ENCODE assay signal across 12 cellular contexts in the genomic region with DNA sequence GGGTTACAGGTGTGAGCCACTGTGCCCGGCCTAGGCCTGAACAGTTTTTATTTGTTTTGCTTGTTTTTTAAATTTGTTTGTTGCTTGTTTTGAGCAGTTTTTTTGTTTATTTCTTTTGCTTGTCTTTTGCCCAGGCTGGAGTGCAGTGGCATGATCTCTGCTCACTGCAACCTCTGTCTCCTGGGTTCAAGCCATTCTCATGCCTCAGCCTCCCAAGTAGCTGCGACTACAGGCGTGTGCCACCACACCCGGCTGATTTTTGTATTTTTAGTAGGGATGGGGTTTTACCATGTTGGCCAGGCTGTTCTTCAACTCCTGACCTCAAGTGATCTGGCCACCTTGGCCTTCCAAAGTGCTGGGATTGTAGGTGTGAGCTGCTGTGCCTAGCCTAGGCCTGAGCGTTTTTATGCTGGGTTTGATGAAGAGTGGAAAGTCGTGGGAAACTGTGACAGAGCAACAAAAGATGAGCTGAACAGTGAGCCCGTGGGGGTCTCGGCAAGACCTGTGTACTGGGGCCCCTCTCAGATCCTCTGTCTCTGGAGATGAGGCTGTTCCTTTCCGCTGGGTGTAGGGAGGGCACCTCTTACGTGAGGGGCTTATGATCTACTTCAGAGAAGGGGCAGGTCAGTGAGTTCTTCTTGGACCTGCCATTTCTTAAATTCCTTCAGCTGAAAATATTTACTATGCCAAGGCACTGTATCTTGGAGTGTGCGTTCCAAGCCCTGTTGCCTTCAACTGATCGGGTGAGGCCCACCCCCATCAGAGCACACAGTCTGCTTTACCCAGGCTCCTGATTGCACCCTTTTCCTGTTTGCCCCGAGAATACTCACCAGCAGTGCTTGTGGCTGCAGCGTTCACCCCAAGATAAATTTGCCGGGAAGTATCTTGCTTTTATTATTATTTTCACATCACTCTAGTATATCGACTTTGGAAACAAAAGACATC.
DNase-seq lines count a peak whose midpoint lies in the region; ATAC-seq and TF ChIP-seq lines count a peak whose summit lies in the region.
"Had no signal": no experiment of that assay in that cellular context is flagged by ENCODE, and none has a peak within 500 bp of the region (broad histone marks: within the 10 kb centered on the region; RNA-seq: fewer than 3 reads in every experiment).

No MANE protein-coding gene starts in this region.

- peaks cover 88 to 93% (median 90%) of the 10 kb centered on the region in 3 donors for H3K4me1 Mint-ChIP-seq in T-cell
- peaks cover 33% of the 10 kb centered on the region for H3K4me1 Mint-ChIP-seq in glutamatergic neuron (ENCODE audit: low read depth, unreplicated experiment)

- peaks cover 12% of the 10 kb centered on the region for H3K36me3 Mint-ChIP-seq in T-cell
- H3K36me3 Mint-ChIP-seq in glutamatergic neuron (ENCODE audit: unreplicated experiment): no peaks in the 10 kb centered on the region

- in situ Hi-C loops in ACHN (cut with HindIII; ENCODE audit: low pct_ligation_motif_present, low pct_unique_long_range_greater_than_20kb, low sequenced_read_pairs): no loop called here

- no peak for TF ChIP-seq CTCF in GM12865 (IDR thresholded peaks at IDR 0.05; ENCODE audit: insufficient read depth, low read depth, low read length, missing control alignments)
- TF ChIP-seq CTCF in glutamatergic neuron (IDR thresholded peaks at IDR 0.05; ENCODE audit: partially characterized antibody, unreplicated experiment): no peak

- H3K4me3 ChIP-seq in GM12865 (ENCODE audit: low read depth, low read length) (peak overlapping the region; percentile 91), skin epidermis (no peak overlapping the region)

- peak overlapping the region; percentile 72 to 98 (median 98) for H3K4me3 Mint-ChIP-seq in T-cell
- no peak overlapping the region for H3K4me3 Mint-ChIP-seq in glutamatergic neuron (ENCODE audit: unreplicated experiment)

- H3K27ac ChIP-seq in skin epidermis: peak overlapping the region in 19 of 21 experiments; percentile 2 to 99 (median 84)

- POLR2A ChIA-PET in T-cell (lab: Charles Lee): interaction anchor here (0.6 to 0.8 kb wide), 3 partner anchors 16 to 720 kb away, joined by 3 read pairs; no protein-coding TSS in a partner anchor

- no peak for DNase-seq in GM12865 (ENCODE audit: low read depth)
- DNase-seq in T-cell: no peak
- no peak for DNase-seq in glutamatergic neuron
- DNase-seq in ACHN: no peak
- DNase-seq in HCEC 1CT: no peak
- DNase-seq in medulla oblongata (ENCODE audit: extremely low spot score): no peak
- DNase-seq: anterior cingulate cortex, H7, NCI-H1092 had no signal

- ATAC-seq in T-cell (replicated peaks in 1 of 4) (no peak), GM21381 (IDR thresholded peaks at IDR 0.05; ENCODE audit: unreplicated experiment) (no peak)
- ATAC-seq: left lobe of liver had no signal

- peak overlapping the region; percentile 99 to 100 for H3K27ac Mint-ChIP-seq in T-cell
- peak overlapping the region; percentile 52 for H3K27ac Mint-ChIP-seq in glutamatergic neuron (ENCODE audit: unreplicated experiment)

- H3K9me3 Mint-ChIP-seq in T-cell (no peaks in the 10 kb centered on the region), glutamatergic neuron (ENCODE audit: unreplicated experiment) (peaks cover 19% of the 10 kb centered on the region)

- H3K27me3 Mint-ChIP-seq in T-cell (no peaks in the 10 kb centered on the region), glutamatergic neuron (ENCODE audit: unreplicated experiment) (peaks cover 14% of the 10 kb centered on the region)

- CTCF ChIA-PET in T-cell (lab: Charles Lee): interaction anchor here in 1 of 2 donors (0.6 to 0.9 kb wide), 2 partner anchors 33 to 1497 kb away, joined by 3 to 4 read pairs; no protein-coding TSS in a partner anchor
